In genomic region chr5:171123417-171123816, GRCh38 we compare ENCODE assay signal across 9 cellular contexts.
"Had no signal": no experiment of that assay in that cellular context is flagged by ENCODE, and none has a peak within 500 bp of the region (broad histone marks: within the 10 kb centered on the region; RNA-seq: fewer than 3 reads in every experiment).

No MANE protein-coding gene starts in this region.

- H3K4me1 ChIP-seq: HAP-1 had no signal

- ATAC-seq: GM23338, HCT116, HepG2, K562 had no signal

- H3K27ac ChIP-seq: HL-60 had no signal

- H3K27ac Mint-ChIP-seq: GM23338, HFFc6 had no signal

- H3K4me2 ChIP-seq: GM23338 had no signal

- FAIRE-seq: HepG2, K562 had no signal

- DNase-seq: H7, HFFc6, KG1 had no signal

- H2AFZ ChIP-seq: GM23338 had no signal

- H3K36me3 ChIP-seq: HAP-1 had no signal

- H3K9me3 ChIP-seq: HAP-1 had no signal

- H3K9me3 Mint-ChIP-seq: GM23338, HFFc6 had no signal

- H3K4me3 ChIP-seq: GM23338, HAP-1, K562 had no signal
